ENCODE assay signal across 1 cellular context in the genomic region with DNA sequence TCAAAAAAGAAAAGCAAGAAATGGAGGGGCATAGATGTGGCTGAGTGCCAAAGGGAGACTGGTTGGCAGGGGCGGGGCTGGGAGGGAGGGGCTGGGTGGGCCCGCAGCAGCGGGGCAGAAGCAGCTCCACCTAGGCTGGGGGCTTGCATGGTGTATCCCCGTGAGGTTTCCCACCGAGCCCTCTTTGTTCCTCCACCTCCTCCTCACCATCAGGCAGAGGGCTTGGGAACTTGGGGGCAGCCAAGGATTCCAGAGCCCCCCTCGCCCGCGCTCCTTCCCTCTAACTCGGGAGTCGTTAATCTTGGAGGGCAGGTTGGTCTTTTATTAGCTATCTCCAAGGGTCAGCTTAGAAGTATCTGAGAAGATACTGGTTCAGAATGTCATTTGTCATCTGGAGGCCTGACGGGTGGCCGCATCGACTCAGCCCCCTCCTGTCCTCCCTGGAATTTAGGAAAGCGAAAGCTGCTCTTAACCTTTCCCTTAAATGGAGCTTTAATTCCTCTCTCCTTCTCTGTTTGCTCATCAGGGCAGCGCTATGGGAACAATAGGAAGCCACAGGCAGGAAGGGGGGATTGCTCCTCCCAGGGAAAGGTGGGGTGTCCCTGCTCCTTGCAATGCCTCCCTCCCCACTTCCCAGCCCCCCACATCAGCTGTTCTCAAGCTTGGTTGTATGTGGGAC.
TF ChIP-seq lines count a peak whose summit lies in the region.

No MANE protein-coding gene starts in this region.

TF ChIP-seq in H1, 55 proteins besides CTCF, POLR2A, EP300 and RAD21 (continued from another document):
- peak; percentile 43; the same call in 1 of the 2 replicates for TF ChIP-seq SP1 (IDR thresholded peaks at IDR 0.05; ENCODE audit: low read depth, low read length)
- 0 out of 2 replicates have a peak, but pooled peaks have one; percentile 20 for TF ChIP-seq ATF2 (IDR thresholded peaks at IDR 0.05; ENCODE audit: low read length)
- no peak for TF ChIP-seq GABPA (IDR thresholded peaks at IDR 0.05; ENCODE audit: borderline replicate concordance, insufficient read depth, low read length)
- TF ChIP-seq SRF (IDR thresholded peaks at IDR 0.05; ENCODE audit: low read depth, low read length) = peak; percentile 95
- TF ChIP-seq TEAD4 (IDR thresholded peaks at IDR 0.05; ENCODE audit: low read depth, low read length) = peak; percentile 84
